Comparison of ENCODE assay signal across 9 cellular contexts in the genomic region with DNA sequence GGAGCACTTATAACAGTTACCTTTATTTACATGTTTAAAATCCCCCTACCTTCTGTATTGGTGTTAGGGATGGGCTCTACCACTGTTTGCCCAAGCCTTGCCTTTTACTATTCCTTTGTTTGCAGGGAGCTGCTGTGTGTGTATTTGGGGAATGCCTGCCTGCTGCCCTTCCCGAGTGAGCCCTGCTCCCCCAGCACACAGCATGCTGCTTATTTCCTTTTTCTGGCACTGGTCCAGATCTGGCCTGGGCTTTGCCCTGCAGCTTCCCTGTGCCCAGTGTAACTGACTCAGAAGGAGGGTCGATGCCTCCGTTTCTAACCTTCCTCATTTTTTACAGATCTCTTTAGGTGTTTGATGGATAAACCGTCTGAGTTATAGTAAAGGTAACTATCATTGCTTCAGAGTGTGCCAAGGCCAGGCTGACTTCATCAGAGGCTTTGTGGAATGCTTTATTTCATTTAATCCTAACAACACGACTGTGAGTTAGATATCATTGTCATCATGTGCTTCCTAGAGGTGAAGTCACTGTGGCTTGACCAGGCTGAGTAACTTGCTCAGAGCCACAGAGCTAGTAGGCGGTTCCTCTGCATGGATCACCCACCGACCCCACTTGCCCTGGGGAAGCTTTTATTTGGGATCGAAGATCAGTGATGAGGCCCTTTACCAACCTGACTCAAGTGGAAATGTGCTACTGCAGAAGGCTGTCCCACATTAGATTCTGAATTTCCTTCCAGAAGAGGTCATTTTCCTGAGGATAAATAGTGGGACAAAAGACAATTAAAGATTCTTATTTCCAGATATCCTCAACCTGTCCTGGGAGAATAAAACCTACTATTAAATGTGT.
DNase-seq lines count a peak whose midpoint lies in the region; ATAC-seq and TF ChIP-seq lines count a peak whose summit lies in the region.
"Had no signal": no experiment of that assay in that cellular context is flagged by ENCODE, and none has a peak within 500 bp of the region (broad histone marks: within the 10 kb centered on the region; RNA-seq: fewer than 3 reads in every experiment).

No MANE protein-coding gene starts in this region.

- H3K27me3 ChIP-seq in mesendoderm (ENCODE audit: insufficient read depth, low read length, poor library complexity): no peaks in the 10 kb centered on the region

- no peaks in the 10 kb centered on the region for H3K36me3 ChIP-seq in mesendoderm (ENCODE audit: control insufficient read depth, insufficient read depth, low read length)

- H2BK5ac ChIP-seq in mesendoderm (ENCODE audit: low read length): no peak overlapping the region

- peak overlapping the region; percentile 3 for H3K18ac ChIP-seq in mesendoderm (ENCODE audit: low read length)

- peaks cover 2% of the 10 kb centered on the region for H3K4me1 ChIP-seq in mesendoderm (ENCODE audit: control insufficient read depth, low read depth, low read length)

- no peak overlapping the region for H2AK5ac ChIP-seq in mesendoderm (ENCODE audit: low read length)

- no peak for ATAC-seq in HG03432 (IDR thresholded peaks at IDR 0.05; ENCODE audit: unreplicated experiment)
- ATAC-seq: sciatic nerve had no signal

- no peaks in the 10 kb centered on the region for H3K27me3 Mint-ChIP-seq in chondrocyte (ENCODE audit: low read depth)
- H3K27me3 Mint-ChIP-seq in activated T-helper 1 cell treated with anti-CD3 and anti-CD28 coated beads, Interleukin-12 subunit alpha, Interleukin-12 subunit beta, Interleukin-2, Interleukin-4 antibody, amounts not matched to agents 30 ng/mL and 10 ng/mL and 1 ng/mL, durations not matched to agents 14 hours and 24 hours and 36 hours (ENCODE audit: insufficient read depth): no peaks in the 10 kb centered on the region

- peak overlapping the region; percentile 30 for H3K27ac Mint-ChIP-seq in chondrocyte (ENCODE audit: unreplicated experiment)
- no peak overlapping the region for H3K27ac Mint-ChIP-seq in activated T-helper 1 cell treated with anti-CD3 and anti-CD28 coated beads, Interleukin-12 subunit alpha, Interleukin-12 subunit beta, Interleukin-2, Interleukin-4 antibody, amounts not matched to agents 30 ng/mL and 10 ng/mL and 1 ng/mL, durations not matched to agents 14 hours and 24 hours and 36 hours

- H3K4me1 Mint-ChIP-seq in chondrocyte (ENCODE audit: low read depth): peaks cover 31% of the 10 kb centered on the region
- H3K4me1 Mint-ChIP-seq in activated T-helper 1 cell treated with anti-CD3 and anti-CD28 coated beads, Interleukin-12 subunit alpha, Interleukin-12 subunit beta, Interleukin-2, Interleukin-4 antibody, amounts not matched to agents 30 ng/mL and 10 ng/mL and 1 ng/mL, durations not matched to agents 14 hours and 24 hours and 36 hours (ENCODE audit: low read depth): peaks cover 40% of the 10 kb centered on the region

- no peak overlapping the region for H3K27ac ChIP-seq in mesendoderm (ENCODE audit: low read depth, low read length)

- no peak overlapping the region for H3K4me2 ChIP-seq in mesendoderm (ENCODE audit: low read length)

- TF ChIP-seq CTCF in chondrocyte (IDR thresholded peaks at IDR 0.05): no peak

- peaks cover 5% of the 10 kb centered on the region for H3K36me3 Mint-ChIP-seq in chondrocyte (ENCODE audit: low read depth)
- H3K36me3 Mint-ChIP-seq in activated T-helper 1 cell treated with anti-CD3 and anti-CD28 coated beads, Interleukin-12 subunit alpha, Interleukin-12 subunit beta, Interleukin-2, Interleukin-4 antibody, amounts not matched to agents 30 ng/mL and 10 ng/mL and 1 ng/mL, durations not matched to agents 14 hours and 24 hours and 36 hours (ENCODE audit: low read depth): peaks cover 19% of the 10 kb centered on the region

- no peak overlapping the region for H3K23ac ChIP-seq in mesendoderm (ENCODE audit: low read length)

- H4K8ac ChIP-seq in mesendoderm (ENCODE audit: low read depth, low read length): peak overlapping the region; percentile 13

- H4K5ac ChIP-seq in mesendoderm (ENCODE audit: low read length): no peak overlapping the region

- H3K4me3 ChIP-seq in mesendoderm (ENCODE audit: low read length): no peak overlapping the region

- no peak overlapping the region for H3K9ac ChIP-seq in mesendoderm (ENCODE audit: low read length)

- H3K56ac ChIP-seq in mesendoderm (ENCODE audit: low read length): no peak overlapping the region

- no CpG with 5 or more reads among the region's 8 CpGs for WGBS in mesendoderm (ENCODE audit: extremely low coverage, insufficient coverage, low lambda C conversion rate)

- H3K79me2 ChIP-seq in mesendoderm (ENCODE audit: control insufficient read depth, insufficient read depth, low read length): no peaks in the 10 kb centered on the region

- H2BK120ac ChIP-seq in mesendoderm (ENCODE audit: low read depth, low read length): no peak overlapping the region

- peak; percentile 56 for DNase-seq in ELR (ENCODE audit: low read depth)
- peak; percentile 7 for DNase-seq in NCI-H2196 treated with DMSO at 0.1 percent for 48 hours (lab: John Stamatoyannopoulos, UW; ENCODE audit: unreplicated experiment)
- no peak for DNase-seq in chondrocyte (ENCODE audit: low spot score)
- no peak for DNase-seq in mesendoderm
- DNase-seq in cortex of kidney (lab: John Stamatoyannopoulos, UW): no peak
- DNase-seq in activated T-helper 1 cell treated with anti-CD3 and anti-CD28 coated beads, Interleukin-12 subunit alpha, Interleukin-12 subunit beta, Interleukin-2, Interleukin-4 antibody, amounts not matched to agents 30 ng/mL and 10 ng/mL and 1 ng/mL, durations not matched to agents 14 hours and 24 hours and 36 hours (ENCODE audit: low spot score): no peak
- DNase-seq in KG1 (lab: John Stamatoyannopoulos, UW): no peak

- H3K9me3 Mint-ChIP-seq in chondrocyte (ENCODE audit: low read depth): peaks cover 2% of the 10 kb centered on the region
- H3K9me3 Mint-ChIP-seq in activated T-helper 1 cell treated with anti-CD3 and anti-CD28 coated beads, Interleukin-12 subunit alpha, Interleukin-12 subunit beta, Interleukin-2, Interleukin-4 antibody, amounts not matched to agents 30 ng/mL and 10 ng/mL and 1 ng/mL, durations not matched to agents 14 hours and 24 hours and 36 hours: peaks cover 5% of the 10 kb centered on the region

- H3K79me1 ChIP-seq in mesendoderm (ENCODE audit: low read length): no peaks in the 10 kb centered on the region

- H3K4me3 Mint-ChIP-seq in chondrocyte (ENCODE audit: unreplicated experiment): no peak overlapping the region
- no peak overlapping the region for H3K4me3 Mint-ChIP-seq in activated T-helper 1 cell treated with anti-CD3 and anti-CD28 coated beads, Interleukin-12 subunit alpha, Interleukin-12 subunit beta, Interleukin-2, Interleukin-4 antibody, amounts not matched to agents 30 ng/mL and 10 ng/mL and 1 ng/mL, durations not matched to agents 14 hours and 24 hours and 36 hours

- H2BK15ac ChIP-seq in mesendoderm (replicated peaks; ENCODE audit: low read depth): no peak overlapping the region

- no peak overlapping the region for H3K4ac ChIP-seq in mesendoderm (ENCODE audit: low read depth, low read length)

- intact Hi-C loops in activated T-helper 1 cell treated with anti-CD3 and anti-CD28 coated beads, Interleukin-12 subunit alpha, Interleukin-12 subunit beta, Interleukin-2, Interleukin-4 antibody, amounts not matched to agents 30 ng/mL and 10 ng/mL and 1 ng/mL, durations not matched to agents 14 hours and 24 hours and 36 hours (cut with micrococcal nuclease): no loop called here

Comparison
In these comparisons a context has a peak if more than half of its experiments do, and no peak if none do; other contexts are left out.
1. DNase-seq: peak in ELR (single experiment) and NCI-H2196 treated with DMSO at 0.1 percent for 48 hours (single experiment); none in chondrocyte (single experiment), mesendoderm (single experiment), cortex of kidney (single experiment), activated T-helper 1 cell treated with anti-CD3 and anti-CD28 coated beads, Interleukin-12 subunit alpha, Interleukin-12 subunit beta, Interleukin-2, Interleukin-4 antibody, amounts not matched to agents 30 ng/mL and 10 ng/mL and 1 ng/mL, durations not matched to agents 14 hours and 24 hours and 36 hours (single experiment) and KG1 (single experiment).